Comparison of ENCODE assay signal across 11 cellular contexts in the genomic region with DNA sequence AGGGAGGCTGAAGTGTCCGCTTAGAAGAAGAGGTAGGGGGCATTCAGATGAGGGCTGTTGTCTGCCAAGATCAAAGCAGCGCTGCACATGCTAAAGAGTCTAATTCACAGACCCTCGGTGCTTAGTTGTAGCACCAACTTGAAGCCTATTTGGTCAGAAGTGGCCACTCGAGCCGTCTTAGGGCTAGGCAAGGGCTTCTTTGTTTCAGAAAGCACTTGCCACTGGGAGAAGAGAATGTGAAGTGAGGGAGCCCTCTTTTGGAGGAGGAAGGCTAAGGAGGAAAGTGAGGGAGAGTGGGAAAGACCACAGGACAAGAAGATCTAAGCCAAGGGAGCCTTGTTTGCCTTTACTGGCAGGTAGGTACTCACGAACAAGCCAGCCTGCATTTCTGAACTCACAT.
A peak's percentile ranks its signal among the peaks of the same experiment; 100 is the strongest.
DNase-seq lines count a peak whose midpoint lies in the region; FAIRE-seq and TF ChIP-seq lines count a peak whose summit lies in the region.
"Had no signal": no experiment of that assay in that cellular context is flagged by ENCODE, and none has a peak within 500 bp of the region (broad histone marks: within the 10 kb centered on the region; RNA-seq: fewer than 3 reads in every experiment).

No MANE protein-coding gene starts in this region.

- no peak for TF ChIP-seq POLR2A in H54 (IDR thresholded peaks at IDR 0.05; ENCODE audit: low read depth, low read length)
- TF ChIP-seq POLR2A in sigmoid colon (IDR thresholded peaks at IDR 0.05), result no peak

- H3K4me3 ChIP-seq in astrocyte of the spinal cord (ENCODE audit: low read depth, low read length), result no peak overlapping the region
- no peak overlapping the region for H3K4me3 ChIP-seq in sigmoid colon

- 36 to 41% methylated on average over 6 of the region's 6 CpGs for WGBS in sigmoid colon, 2 donors

- no peaks in the 10 kb centered on the region for H3K4me1 ChIP-seq in sigmoid colon

- no peaks in the 10 kb centered on the region for H3K36me3 ChIP-seq in sigmoid colon

- peaks cover 0 to 2% (median 0%) of the 10 kb centered on the region in 4 donors for H3K9me3 ChIP-seq in sigmoid colon

- H3K27ac ChIP-seq in sigmoid colon, result no peak overlapping the region

- no peaks in the 10 kb centered on the region for H3K27me3 ChIP-seq in sigmoid colon

- FAIRE-seq in H54 (lab: Jason Lieb, UNC), result no peak

- in situ Hi-C loops in astrocyte of the spinal cord (cut with HindIII; ENCODE audit: low sequenced_read_pairs), result no loop called here

- intact Hi-C loops in sigmoid colon (cut with DNase I), result no loop called here

- no peak for TF ChIP-seq EP300 in Ishikawa (IDR thresholded peaks at IDR 0.05; ENCODE audit: borderline replicate concordance)
- TF ChIP-seq EP300 in sigmoid colon (IDR thresholded peaks at IDR 0.05), result no peak

- DNase-seq in AG08395 (ENCODE audit: low spot score) (peak; percentile 22), astrocyte of the spinal cord (ENCODE audit: low read depth, low spot score) (peak; percentile 57), kidney tubule cell (ENCODE audit: low spot score) (peak; percentile 6), H54 (ENCODE audit: insufficient read length, low spot score) (no peak), sigmoid colon (no peak), RPMI8226 (no peak)
- no peak for DNase-seq in activated CD4-positive, alpha-beta T cell treated with anti-CD3 and anti-CD28 coated beads, Interleukin-2, amount 50 U/mL, for 1 hour
- DNase-seq: activated CD4-positive, CD25-positive, alpha-beta regulatory T cell; CD4-positive, alpha-beta memory T cell; naive B cell had no signal

- TF ChIP-seq RAD21 in Ishikawa (IDR thresholded peaks at IDR 0.05; ENCODE audit: low read depth), result peak; percentile 14; the same call in 1 of the 2 replicates

- TF ChIP-seq CTCF in astrocyte of the spinal cord (IDR thresholded peaks at IDR 0.05; ENCODE audit: low read depth, low read length) (peak; percentile 62), sigmoid colon (IDR thresholded peaks at IDR 0.05) (no peak)

TF ChIP-seq in Ishikawa, 13 proteins besides CTCF, POLR2A, EP300 and RAD21:
- TF ChIP-seq CREB1 (IDR thresholded peaks at IDR 0.05; ENCODE audit: low read depth) (no peak), CEBPB (IDR thresholded peaks at IDR 0.05) (no peak), FOXM1 (IDR thresholded peaks at IDR 0.05; ENCODE audit: borderline replicate concordance, low read depth) (no peak), TEAD4 (IDR thresholded peaks at IDR 0.05) (no peak), ZBTB7A (IDR thresholded peaks at IDR 0.05; ENCODE audit: low read depth) (no peak), YY1 (IDR thresholded peaks at IDR 0.05; ENCODE audit: low read depth) (no peak), TCF12 (IDR thresholded peaks at IDR 0.05; ENCODE audit: low read depth) (no peak), EGR1 (IDR thresholded peaks at IDR 0.05) (no peak), TAF1 (IDR thresholded peaks at IDR 0.05; ENCODE audit: low read depth) (no peak), NFIC (IDR thresholded peaks at IDR 0.05) (no peak)
- TF ChIP-seq, protein P1, sequence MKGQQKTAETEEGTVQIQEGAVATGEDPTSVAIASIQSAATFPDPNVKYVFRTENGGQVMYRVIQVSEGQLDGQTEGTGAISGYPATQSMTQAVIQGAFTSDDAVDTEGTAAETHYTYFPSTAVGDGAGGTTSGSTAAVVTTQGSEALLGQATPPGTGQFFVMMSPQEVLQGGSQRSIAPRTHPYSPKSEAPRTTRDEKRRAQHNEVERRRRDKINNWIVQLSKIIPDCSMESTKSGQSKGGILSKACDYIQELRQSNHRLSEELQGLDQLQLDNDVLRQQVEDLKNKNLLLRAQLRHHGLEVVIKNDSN (IDR thresholded peaks at IDR 0.05), result no peak
- TF ChIP-seq, protein P2, sequence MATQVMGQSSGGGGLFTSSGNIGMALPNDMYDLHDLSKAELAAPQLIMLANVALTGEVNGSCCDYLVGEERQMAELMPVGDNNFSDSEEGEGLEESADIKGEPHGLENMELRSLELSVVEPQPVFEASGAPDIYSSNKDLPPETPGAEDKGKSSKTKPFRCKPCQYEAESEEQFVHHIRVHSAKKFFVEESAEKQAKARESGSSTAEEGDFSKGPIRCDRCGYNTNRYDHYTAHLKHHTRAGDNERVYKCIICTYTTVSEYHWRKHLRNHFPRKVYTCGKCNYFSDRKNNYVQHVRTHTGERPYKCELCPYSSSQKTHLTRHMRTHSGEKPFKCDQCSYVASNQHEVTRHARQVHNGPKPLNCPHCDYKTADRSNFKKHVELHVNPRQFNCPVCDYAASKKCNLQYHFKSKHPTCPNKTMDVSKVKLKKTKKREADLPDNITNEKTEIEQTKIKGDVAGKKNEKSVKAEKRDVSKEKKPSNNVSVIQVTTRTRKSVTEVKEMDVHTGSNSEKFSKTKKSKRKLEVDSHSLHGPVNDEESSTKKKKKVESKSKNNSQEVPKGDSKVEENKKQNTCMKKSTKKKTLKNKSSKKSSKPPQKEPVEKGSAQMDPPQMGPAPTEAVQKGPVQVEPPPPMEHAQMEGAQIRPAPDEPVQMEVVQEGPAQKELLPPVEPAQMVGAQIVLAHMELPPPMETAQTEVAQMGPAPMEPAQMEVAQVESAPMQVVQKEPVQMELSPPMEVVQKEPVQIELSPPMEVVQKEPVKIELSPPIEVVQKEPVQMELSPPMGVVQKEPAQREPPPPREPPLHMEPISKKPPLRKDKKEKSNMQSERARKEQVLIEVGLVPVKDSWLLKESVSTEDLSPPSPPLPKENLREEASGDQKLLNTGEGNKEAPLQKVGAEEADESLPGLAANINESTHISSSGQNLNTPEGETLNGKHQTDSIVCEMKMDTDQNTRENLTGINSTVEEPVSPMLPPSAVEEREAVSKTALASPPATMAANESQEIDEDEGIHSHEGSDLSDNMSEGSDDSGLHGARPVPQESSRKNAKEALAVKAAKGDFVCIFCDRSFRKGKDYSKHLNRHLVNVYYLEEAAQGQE (IDR thresholded peaks at IDR 0.05; ENCODE audit: low read depth), result no peak
- TF ChIP-seq, protein P3, sequence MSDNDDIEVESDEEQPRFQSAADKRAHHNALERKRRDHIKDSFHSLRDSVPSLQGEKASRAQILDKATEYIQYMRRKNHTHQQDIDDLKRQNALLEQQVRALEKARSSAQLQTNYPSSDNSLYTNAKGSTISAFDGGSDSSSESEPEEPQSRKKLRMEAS (IDR thresholded peaks at IDR 0.05), result no peak

Comparison
In these comparisons a context has a peak if more than half of its experiments do, and no peak if none do; other contexts are left out.
1. DNase-seq: peak in AG08395 (single experiment), astrocyte of the spinal cord (single experiment) and kidney tubule cell (single experiment); none in H54 (single experiment), sigmoid colon (single experiment), activated CD4-positive, alpha-beta T cell treated with anti-CD3 and anti-CD28 coated beads, Interleukin-2, amount 50 U/mL, for 1 hour (single experiment) and RPMI8226 (single experiment).